9 cellular contexts compared by ENCODE assay signal in the genomic region with DNA sequence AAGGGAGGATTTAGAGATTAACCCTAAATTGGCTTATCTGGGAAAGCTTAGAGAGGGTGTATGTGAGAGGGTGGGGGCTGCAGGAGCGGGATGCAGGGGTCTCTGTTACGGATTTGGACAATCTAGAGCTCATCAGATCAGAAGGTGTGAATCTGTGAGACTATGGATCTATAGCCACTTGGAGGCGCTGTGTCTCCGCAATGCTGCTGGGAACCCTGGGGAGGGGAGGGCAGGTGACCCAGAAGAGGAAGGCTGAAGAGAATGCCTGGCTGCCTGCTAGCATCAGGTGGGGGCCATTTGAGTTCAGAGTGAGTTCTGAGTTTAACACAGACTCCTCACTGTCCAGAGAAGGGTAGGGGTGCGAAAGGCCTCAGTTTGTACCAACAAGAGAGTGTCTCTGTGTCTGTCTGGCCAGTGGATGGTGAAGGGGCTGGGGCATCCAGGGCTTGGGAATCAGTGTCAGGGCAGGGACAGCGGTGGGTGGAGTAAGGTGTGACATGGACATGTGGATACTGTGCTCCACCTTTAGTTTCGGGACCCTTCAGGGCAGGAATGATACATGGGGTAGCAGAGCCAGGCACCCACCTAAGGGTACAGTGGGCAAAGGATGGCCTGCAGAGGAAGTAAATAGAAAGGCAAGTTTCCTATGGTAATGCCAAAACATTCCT.
DNase-seq lines count a peak whose midpoint lies in the region; ATAC-seq and TF ChIP-seq lines count a peak whose summit lies in the region.
"Had no signal": no experiment of that assay in that cellular context is flagged by ENCODE, and none has a peak within 500 bp of the region (broad histone marks: within the 10 kb centered on the region; RNA-seq: fewer than 3 reads in every experiment).

No MANE protein-coding gene starts in this region.

- H3K9me3 ChIP-seq in HCT116 (ENCODE audit: control insufficient read depth in 1 of 2, insufficient read depth in 1 of 2, low read depth in 1 of 2, low read length in 2 of 2): no peaks in the 10 kb centered on the region
- H3K9me3 ChIP-seq: lower lobe of right lung had no signal

- RAD21 ChIA-PET in HCT116 (lab: Charles Lee; ENCODE audit: low non-redundant PET in 1 of 2, low total read pairs in 2 of 2, uncharacterized antibody in 2 of 2, unreplicated experiment in 2 of 2): no interaction called here

- intact Hi-C loops in HCT116 (cut with micrococcal nuclease): no loop called here

- ATAC-seq in HCT116: peak; percentile 63
- no peak for ATAC-seq in GM21528 (IDR thresholded peaks at IDR 0.05; ENCODE audit: low FRiP score, unreplicated experiment)
- no peak for ATAC-seq in HG03196 (IDR thresholded peaks at IDR 0.05; ENCODE audit: unreplicated experiment)
- no peak for ATAC-seq in HG03280 (IDR thresholded peaks at IDR 0.05; ENCODE audit: unreplicated experiment)
- ATAC-seq: lower lobe of right lung had no signal

- no peak overlapping the region for H3K9ac ChIP-seq in HCT116 (ENCODE audit: low read length)

- peaks cover 13 to 18% of the 10 kb centered on the region in 2 experiments for H3K4me1 ChIP-seq in HCT116 (ENCODE audit: control insufficient read depth in 1 of 2, insufficient read depth in 2 of 2, low read length in 2 of 2)

- peak; percentile 37; the same call in 1 of the 2 replicates for TF ChIP-seq RAD21 in HCT116 (IDR thresholded peaks at IDR 0.05; ENCODE audit: low read depth)

- BruUV-seq in HCT116 (replicated peaks; lab: Mats Ljungman, UMichigan): no TSS peak

- TF ChIP-seq CTCF in BJ (IDR thresholded peaks at IDR 0.05; ENCODE audit: insufficient read depth, low read depth, low read length) (peak; percentile 34; the same call in 1 of the 2 replicates), HCT116 (IDR thresholded peaks at IDR 0.05 in 2 of 3, conservative IDR thresholded peaks at IDR 0.05 in 1 of 3; ENCODE audit: borderline replicate concordance in 1 of 3, insufficient read depth in 1 of 3, low read depth in 2 of 3, low read length in 2 of 3) (peak; percentile 35 to 69 (median 67); a peak in 5 of 6 replicates), foreskin fibroblast (IDR thresholded peaks at IDR 0.05; ENCODE audit: low read depth, low read length) (peak; percentile 30)

- CTCF ChIA-PET in BJ (lab: Yijun Ruan, JAX): interaction anchor here (0.6 to 7.6 kb wide), 18 partner anchors 9 to 363 kb away, joined by 3 to 90 read pairs (median 3); no protein-coding TSS in a partner anchor
- CTCF ChIA-PET in HCT116 (lab: Charles Lee): interaction anchor here (0.7 to 1.9 kb wide), 10 partner anchors 9 to 338 kb away, joined by 3 to 8 read pairs (median 4); no protein-coding TSS in a partner anchor

- H3K27me3 ChIP-seq in BJ (ENCODE audit: control insufficient read depth, insufficient read depth, low read length): no peaks in the 10 kb centered on the region
- H3K27me3 ChIP-seq in HCT116 (ENCODE audit: insufficient read depth, low read length): no peaks in the 10 kb centered on the region

- no peak overlapping the region for H3K27ac ChIP-seq in HCT116 (ENCODE audit: low read depth, low read length)
- H3K27ac ChIP-seq: lower lobe of right lung had no signal

- no peak for TF ChIP-seq POLR2A in HCT116 (IDR thresholded peaks at IDR 0.05; ENCODE audit: borderline replicate concordance, extremely low read depth, insufficient read depth, insufficient read length)

- POLR2A ChIA-PET in BJ (lab: Charles Lee) (no interaction called here), HCT116 (lab: Charles Lee) (no interaction called here)

- no peaks in the 10 kb centered on the region for H3K79me2 ChIP-seq in HCT116 (ENCODE audit: insufficient read depth, low read length)

- H3K4me3 ChIP-seq in BJ (ENCODE audit: low read depth, low read length) (no peak overlapping the region), HCT116 (replicated peaks in 1 of 2; ENCODE audit: low read depth in 1 of 2, low read length in 2 of 2) (no peak overlapping the region), foreskin fibroblast (ENCODE audit: low read depth in 1 of 2, low read length in 2 of 2) (no peak overlapping the region)
- H3K4me3 ChIP-seq: lower lobe of right lung had no signal

- H3K4me2 ChIP-seq in HCT116 (ENCODE audit: low read length): no peak overlapping the region

- no peak overlapping the region for H2AFZ ChIP-seq in HCT116 (ENCODE audit: low read depth, low read length, poor library complexity, severe bottlenecking)

- H3K9me2 ChIP-seq in HCT116 (ENCODE audit: insufficient read depth): no peaks in the 10 kb centered on the region

- H3K36me3 ChIP-seq in BJ (ENCODE audit: control insufficient read depth, insufficient read depth, low read length): no peaks in the 10 kb centered on the region
- H3K36me3 ChIP-seq in HCT116 (ENCODE audit: control insufficient read depth in 1 of 2, insufficient read depth in 2 of 2, low read length in 2 of 2): no peaks in the 10 kb centered on the region
- H3K36me3 ChIP-seq: lower lobe of right lung had no signal

- DNase-seq in BJ (ENCODE audit: low read depth) (no peak), HCT116 (ENCODE audit: low read depth, low spot score) (peak; percentile 12), foreskin fibroblast (no peak), NOMO-1 treated with DMSO at 0.1 percent for 48 hours (lab: John Stamatoyannopoulos, UW; ENCODE audit: unreplicated experiment) (no peak)
- DNase-seq in activated CD4-positive, alpha-beta T cell treated with anti-CD3 and anti-CD28 coated beads, Interleukin-2, amount 50 U/mL, for 48 hours: peak; percentile 40 to 49
- DNase-seq: lower lobe of right lung had no signal

- no peaks in the 10 kb centered on the region for H4K20me1 ChIP-seq in HCT116 (ENCODE audit: insufficient read depth)

TF ChIP-seq in HCT116, 20 proteins besides CTCF, POLR2A, EP300 and RAD21:
- TF ChIP-seq CEBPB (IDR thresholded peaks at IDR 0.05; ENCODE audit: low read depth): no peak
- no peak for TF ChIP-seq CBX3 (IDR thresholded peaks at IDR 0.05; ENCODE audit: low read depth)
- TF ChIP-seq, protein P1, sequence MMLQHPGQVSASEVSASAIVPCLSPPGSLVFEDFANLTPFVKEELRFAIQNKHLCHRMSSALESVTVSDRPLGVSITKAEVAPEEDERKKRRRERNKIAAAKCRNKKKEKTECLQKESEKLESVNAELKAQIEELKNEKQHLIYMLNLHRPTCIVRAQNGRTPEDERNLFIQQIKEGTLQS (IDR thresholded peaks at IDR 0.05): no peak
- TF ChIP-seq SRF (IDR thresholded peaks at IDR 0.05; ENCODE audit: low read depth): no peak
- no peak for TF ChIP-seq SP1 (IDR thresholded peaks at IDR 0.05; ENCODE audit: low read depth)
- no peak for TF ChIP-seq MAX (IDR thresholded peaks at IDR 0.05)
- no peak for TF ChIP-seq ZFX (IDR thresholded peaks at IDR 0.05)
- no peak for TF ChIP-seq EZH2phosphoT487 (IDR thresholded peaks at IDR 0.05; ENCODE audit: borderline replicate concordance)
- TF ChIP-seq, protein P2, sequence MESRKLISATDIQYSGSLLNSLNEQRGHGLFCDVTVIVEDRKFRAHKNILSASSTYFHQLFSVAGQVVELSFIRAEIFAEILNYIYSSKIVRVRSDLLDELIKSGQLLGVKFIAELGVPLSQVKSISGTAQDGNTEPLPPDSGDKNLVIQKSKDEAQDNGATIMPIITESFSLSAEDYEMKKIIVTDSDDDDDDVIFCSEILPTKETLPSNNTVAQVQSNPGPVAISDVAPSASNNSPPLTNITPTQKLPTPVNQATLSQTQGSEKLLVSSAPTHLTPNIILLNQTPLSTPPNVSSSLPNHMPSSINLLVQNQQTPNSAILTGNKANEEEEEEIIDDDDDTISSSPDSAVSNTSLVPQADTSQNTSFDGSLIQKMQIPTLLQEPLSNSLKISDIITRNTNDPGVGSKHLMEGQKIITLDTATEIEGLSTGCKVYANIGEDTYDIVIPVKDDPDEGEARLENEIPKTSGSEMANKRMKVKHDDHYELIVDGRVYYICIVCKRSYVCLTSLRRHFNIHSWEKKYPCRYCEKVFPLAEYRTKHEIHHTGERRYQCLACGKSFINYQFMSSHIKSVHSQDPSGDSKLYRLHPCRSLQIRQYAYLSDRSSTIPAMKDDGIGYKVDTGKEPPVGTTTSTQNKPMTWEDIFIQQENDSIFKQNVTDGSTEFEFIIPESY (IDR thresholded peaks at IDR 0.05; ENCODE audit: extremely low read depth, insufficient replicate concordance, low read length): no peak
- TF ChIP-seq SIN3A (IDR thresholded peaks at IDR 0.05; ENCODE audit: low read depth): no peak
- TF ChIP-seq FOSL1 (IDR thresholded peaks at IDR 0.05; ENCODE audit: low read depth): no peak
- no peak for TF ChIP-seq EZH2 (IDR thresholded peaks at IDR 0.05)
- TF ChIP-seq YY1 (IDR thresholded peaks at IDR 0.05; ENCODE audit: extremely low read depth, insufficient replicate concordance, low read depth, low read length): no peak

Comparison
In these comparisons a context has a peak if more than half of its experiments do, and no peak if none do; other contexts are left out.
1. DNase-seq: peak in HCT116 (single experiment) and activated CD4-positive, alpha-beta T cell treated with anti-CD3 and anti-CD28 coated beads, Interleukin-2, amount 50 U/mL, for 48 hours (2 of 2); none in BJ (single experiment), foreskin fibroblast (0 of 2) and NOMO-1 treated with DMSO at 0.1 percent for 48 hours (single experiment).
2. Peak in every context shown above with its lines, with median percentiles within 50 percentile points of each other: CTCF ChIP-seq.